1 cellular context compared by ENCODE assay signal in the genomic region with DNA sequence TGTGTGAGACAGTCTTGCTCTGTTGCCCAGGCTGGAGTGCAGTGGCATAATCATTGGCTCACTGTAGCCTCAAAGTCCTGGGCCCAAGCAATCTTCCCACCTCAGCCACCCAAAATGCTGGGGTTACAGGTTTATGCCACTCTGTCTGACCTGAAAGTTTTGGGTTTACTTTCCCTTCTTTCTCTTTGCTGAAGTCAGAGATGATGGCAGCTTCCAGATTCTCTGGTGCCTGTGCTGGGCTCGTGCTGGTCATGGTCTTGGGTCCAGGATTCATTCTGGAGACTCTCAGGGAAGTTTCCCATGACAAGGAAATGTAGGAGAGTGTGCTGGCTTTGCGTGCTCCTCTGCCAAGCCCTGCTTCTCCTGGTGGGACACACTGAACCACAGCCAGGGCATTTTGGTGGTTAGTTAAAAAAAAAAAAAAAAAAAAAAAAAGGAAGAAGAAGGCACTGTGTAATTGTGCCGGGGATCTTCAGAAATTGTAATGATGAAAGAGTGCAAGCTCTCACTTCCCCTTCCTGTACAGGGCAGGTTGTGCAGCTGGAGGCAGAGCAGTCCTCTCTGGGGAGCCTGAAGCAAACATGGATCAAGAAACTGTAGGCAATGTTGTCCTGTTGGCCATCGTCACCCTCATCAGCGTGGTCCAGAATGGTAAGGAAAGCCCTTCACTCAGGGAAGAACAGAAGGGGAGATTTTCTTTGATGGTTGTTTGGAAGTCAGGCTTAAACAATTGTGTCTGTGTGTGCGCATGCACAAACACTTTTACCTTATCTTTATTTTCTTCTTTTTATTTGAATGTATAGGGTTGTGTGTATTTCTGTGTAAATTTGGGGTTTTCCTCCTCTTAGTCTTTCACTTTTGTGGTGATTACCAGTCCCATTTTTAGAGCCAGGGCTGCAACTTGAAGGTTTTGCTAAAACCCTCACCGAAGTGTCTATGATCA.
A peak's percentile ranks its signal among the peaks of the same experiment; 100 is the strongest.
TF ChIP-seq lines count a peak whose summit lies in the region.

A gene (plus strand): TSS at position 519 of the 943 bp plus-strand sequence. CDS start 63 bp downstream, at position 582.

TF ChIP-seq in GM12878, 131 proteins besides CTCF, POLR2A, EP300 and RAD21 (continued from another document):
- TF ChIP-seq, protein P1, sequence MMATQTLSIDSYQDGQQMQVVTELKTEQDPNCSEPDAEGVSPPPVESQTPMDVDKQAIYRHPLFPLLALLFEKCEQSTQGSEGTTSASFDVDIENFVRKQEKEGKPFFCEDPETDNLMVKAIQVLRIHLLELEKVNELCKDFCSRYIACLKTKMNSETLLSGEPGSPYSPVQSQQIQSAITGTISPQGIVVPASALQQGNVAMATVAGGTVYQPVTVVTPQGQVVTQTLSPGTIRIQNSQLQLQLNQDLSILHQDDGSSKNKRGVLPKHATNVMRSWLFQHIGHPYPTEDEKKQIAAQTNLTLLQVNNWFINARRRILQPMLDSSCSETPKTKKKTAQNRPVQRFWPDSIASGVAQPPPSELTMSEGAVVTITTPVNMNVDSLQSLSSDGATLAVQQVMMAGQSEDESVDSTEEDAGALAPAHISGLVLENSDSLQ (IDR thresholded peaks at IDR 0.05) = no peak
- TF ChIP-seq, protein P2, sequence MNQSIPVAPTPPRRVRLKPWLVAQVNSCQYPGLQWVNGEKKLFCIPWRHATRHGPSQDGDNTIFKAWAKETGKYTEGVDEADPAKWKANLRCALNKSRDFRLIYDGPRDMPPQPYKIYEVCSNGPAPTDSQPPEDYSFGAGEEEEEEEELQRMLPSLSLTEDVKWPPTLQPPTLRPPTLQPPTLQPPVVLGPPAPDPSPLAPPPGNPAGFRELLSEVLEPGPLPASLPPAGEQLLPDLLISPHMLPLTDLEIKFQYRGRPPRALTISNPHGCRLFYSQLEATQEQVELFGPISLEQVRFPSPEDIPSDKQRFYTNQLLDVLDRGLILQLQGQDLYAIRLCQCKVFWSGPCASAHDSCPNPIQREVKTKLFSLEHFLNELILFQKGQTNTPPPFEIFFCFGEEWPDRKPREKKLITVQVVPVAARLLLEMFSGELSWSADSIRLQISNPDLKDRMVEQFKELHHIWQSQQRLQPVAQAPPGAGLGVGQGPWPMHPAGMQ (IDR thresholded peaks at IDR 0.05; ENCODE audit: borderline replicate concordance) = peak; percentile 14; the same call in 1 of the 2 replicates
- peak; percentile 88 for TF ChIP-seq POLR2AphosphoS5 (IDR thresholded peaks at IDR 0.05; ENCODE audit: low read length)
- TF ChIP-seq ETV6 (conservative IDR thresholded peaks at IDR 0.05 in 1 of 2, IDR thresholded peaks at IDR 0.05 in 1 of 2; ENCODE audit: borderline replicate concordance in 1 of 2, low read depth in 1 of 2) = peak in 1 of 2 experiments; percentile 89; a peak in 2 of 4 replicates
- TF ChIP-seq TCF7 (IDR thresholded peaks at IDR 0.05; ENCODE audit: borderline replicate concordance) = peak; percentile 58; the same call in 1 of the 2 replicates
- TF ChIP-seq, protein P3, sequence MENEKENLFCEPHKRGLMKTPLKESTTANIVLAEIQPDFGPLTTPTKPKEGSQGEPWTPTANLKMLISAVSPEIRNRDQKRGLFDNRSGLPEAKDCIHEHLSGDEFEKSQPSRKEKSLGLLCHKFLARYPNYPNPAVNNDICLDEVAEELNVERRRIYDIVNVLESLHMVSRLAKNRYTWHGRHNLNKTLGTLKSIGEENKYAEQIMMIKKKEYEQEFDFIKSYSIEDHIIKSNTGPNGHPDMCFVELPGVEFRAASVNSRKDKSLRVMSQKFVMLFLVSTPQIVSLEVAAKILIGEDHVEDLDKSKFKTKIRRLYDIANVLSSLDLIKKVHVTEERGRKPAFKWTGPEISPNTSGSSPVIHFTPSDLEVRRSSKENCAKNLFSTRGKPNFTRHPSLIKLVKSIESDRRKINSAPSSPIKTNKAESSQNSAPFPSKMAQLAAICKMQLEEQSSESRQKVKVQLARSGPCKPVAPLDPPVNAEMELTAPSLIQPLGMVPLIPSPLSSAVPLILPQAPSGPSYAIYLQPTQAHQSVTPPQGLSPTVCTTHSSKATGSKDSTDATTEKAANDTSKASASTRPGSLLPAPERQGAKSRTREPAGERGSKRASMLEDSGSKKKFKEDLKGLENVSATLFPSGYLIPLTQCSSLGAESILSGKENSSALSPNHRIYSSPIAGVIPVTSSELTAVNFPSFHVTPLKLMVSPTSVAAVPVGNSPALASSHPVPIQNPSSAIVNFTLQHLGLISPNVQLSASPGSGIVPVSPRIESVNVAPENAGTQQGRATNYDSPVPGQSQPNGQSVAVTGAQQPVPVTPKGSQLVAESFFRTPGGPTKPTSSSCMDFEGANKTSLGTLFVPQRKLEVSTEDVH (IDR thresholded peaks at IDR 0.05; ENCODE audit: low read depth, partially characterized antibody) = no peak
- peak; percentile 86 for TF ChIP-seq NFIC (IDR thresholded peaks at IDR 0.05; ENCODE audit: low read depth, low read length)
- no peak for TF ChIP-seq KAT2A (conservative IDR thresholded peaks at IDR 0.05; ENCODE audit: control insufficient read depth, low read depth, low read length)
- TF ChIP-seq RAD51 (IDR thresholded peaks at IDR 0.05) = 0 out of 2 replicates have a peak, but pooled peaks have one; percentile 13
- TF ChIP-seq, protein P4, sequence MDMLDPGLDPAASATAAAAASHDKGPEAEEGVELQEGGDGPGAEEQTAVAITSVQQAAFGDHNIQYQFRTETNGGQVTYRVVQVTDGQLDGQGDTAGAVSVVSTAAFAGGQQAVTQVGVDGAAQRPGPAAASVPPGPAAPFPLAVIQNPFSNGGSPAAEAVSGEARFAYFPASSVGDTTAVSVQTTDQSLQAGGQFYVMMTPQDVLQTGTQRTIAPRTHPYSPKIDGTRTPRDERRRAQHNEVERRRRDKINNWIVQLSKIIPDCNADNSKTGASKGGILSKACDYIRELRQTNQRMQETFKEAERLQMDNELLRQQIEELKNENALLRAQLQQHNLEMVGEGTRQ (IDR thresholded peaks at IDR 0.05; ENCODE audit: borderline replicate concordance, low read depth, low read length) = no peak
- TF ChIP-seq, protein P5, sequence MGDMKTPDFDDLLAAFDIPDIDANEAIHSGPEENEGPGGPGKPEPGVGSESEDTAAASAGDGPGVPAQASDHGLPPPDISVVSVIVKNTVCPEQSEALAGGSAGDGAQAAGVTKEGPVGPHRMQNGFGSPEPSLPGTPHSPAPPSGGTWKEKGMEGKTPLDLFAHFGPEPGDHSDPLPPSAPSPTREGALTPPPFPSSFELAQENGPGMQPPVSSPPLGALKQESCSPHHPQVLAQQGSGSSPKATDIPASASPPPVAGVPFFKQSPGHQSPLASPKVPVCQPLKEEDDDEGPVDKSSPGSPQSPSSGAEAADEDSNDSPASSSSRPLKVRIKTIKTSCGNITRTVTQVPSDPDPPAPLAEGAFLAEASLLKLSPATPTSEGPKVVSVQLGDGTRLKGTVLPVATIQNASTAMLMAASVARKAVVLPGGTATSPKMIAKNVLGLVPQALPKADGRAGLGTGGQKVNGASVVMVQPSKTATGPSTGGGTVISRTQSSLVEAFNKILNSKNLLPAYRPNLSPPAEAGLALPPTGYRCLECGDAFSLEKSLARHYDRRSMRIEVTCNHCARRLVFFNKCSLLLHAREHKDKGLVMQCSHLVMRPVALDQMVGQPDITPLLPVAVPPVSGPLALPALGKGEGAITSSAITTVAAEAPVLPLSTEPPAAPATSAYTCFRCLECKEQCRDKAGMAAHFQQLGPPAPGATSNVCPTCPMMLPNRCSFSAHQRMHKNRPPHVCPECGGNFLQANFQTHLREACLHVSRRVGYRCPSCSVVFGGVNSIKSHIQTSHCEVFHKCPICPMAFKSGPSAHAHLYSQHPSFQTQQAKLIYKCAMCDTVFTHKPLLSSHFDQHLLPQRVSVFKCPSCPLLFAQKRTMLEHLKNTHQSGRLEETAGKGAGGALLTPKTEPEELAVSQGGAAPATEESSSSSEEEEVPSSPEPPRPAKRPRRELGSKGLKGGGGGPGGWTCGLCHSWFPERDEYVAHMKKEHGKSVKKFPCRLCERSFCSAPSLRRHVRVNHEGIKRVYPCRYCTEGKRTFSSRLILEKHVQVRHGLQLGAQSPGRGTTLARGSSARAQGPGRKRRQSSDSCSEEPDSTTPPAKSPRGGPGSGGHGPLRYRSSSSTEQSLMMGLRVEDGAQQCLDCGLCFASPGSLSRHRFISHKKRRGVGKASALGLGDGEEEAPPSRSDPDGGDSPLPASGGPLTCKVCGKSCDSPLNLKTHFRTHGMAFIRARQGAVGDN (IDR thresholded peaks at IDR 0.05) = no peak
- TF ChIP-seq NR2F1 (conservative IDR thresholded peaks at IDR 0.05) = peak; percentile 10; the same call in 1 of the 2 replicates
- TF ChIP-seq, protein P6, sequence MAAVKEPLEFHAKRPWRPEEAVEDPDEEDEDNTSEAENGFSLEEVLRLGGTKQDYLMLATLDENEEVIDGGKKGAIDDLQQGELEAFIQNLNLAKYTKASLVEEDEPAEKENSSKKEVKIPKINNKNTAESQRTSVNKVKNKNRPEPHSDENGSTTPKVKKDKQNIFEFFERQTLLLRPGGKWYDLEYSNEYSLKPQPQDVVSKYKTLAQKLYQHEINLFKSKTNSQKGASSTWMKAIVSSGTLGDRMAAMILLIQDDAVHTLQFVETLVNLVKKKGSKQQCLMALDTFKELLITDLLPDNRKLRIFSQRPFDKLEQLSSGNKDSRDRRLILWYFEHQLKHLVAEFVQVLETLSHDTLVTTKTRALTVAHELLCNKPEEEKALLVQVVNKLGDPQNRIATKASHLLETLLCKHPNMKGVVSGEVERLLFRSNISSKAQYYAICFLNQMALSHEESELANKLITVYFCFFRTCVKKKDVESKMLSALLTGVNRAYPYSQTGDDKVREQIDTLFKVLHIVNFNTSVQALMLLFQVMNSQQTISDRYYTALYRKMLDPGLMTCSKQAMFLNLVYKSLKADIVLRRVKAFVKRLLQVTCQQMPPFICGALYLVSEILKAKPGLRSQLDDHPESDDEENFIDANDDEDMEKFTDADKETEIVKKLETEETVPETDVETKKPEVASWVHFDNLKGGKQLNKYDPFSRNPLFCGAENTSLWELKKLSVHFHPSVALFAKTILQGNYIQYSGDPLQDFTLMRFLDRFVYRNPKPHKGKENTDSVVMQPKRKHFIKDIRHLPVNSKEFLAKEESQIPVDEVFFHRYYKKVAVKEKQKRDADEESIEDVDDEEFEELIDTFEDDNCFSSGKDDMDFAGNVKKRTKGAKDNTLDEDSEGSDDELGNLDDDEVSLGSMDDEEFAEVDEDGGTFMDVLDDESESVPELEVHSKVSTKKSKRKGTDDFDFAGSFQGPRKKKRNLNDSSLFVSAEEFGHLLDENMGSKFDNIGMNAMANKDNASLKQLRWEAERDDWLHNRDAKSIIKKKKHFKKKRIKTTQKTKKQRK (IDR thresholded peaks at IDR 0.05; ENCODE audit: low read depth, low read length) = no peak
- no peak for TF ChIP-seq SUPT20H (IDR thresholded peaks at IDR 0.05; ENCODE audit: borderline replicate concordance, control insufficient read depth, low read depth, low read length)
- TF ChIP-seq, protein P7, sequence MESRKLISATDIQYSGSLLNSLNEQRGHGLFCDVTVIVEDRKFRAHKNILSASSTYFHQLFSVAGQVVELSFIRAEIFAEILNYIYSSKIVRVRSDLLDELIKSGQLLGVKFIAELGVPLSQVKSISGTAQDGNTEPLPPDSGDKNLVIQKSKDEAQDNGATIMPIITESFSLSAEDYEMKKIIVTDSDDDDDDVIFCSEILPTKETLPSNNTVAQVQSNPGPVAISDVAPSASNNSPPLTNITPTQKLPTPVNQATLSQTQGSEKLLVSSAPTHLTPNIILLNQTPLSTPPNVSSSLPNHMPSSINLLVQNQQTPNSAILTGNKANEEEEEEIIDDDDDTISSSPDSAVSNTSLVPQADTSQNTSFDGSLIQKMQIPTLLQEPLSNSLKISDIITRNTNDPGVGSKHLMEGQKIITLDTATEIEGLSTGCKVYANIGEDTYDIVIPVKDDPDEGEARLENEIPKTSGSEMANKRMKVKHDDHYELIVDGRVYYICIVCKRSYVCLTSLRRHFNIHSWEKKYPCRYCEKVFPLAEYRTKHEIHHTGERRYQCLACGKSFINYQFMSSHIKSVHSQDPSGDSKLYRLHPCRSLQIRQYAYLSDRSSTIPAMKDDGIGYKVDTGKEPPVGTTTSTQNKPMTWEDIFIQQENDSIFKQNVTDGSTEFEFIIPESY (IDR thresholded peaks at IDR 0.05) = no peak
- TF ChIP-seq SMC3 (IDR thresholded peaks at IDR 0.05; ENCODE audit: borderline replicate concordance, low read length) = no peak
- peak; percentile 22 to 40; a peak in 1 of 4 replicates for TF ChIP-seq CEBPB (IDR thresholded peaks at IDR 0.05; ENCODE audit: borderline replicate concordance in 1 of 2, low read depth in 2 of 2, low read length in 2 of 2)
- peak; percentile 54; the same call in 1 of the 2 replicates for TF ChIP-seq JUNB (IDR thresholded peaks at IDR 0.05)
- TF ChIP-seq SUZ12 (IDR thresholded peaks at IDR 0.05; ENCODE audit: unreplicated experiment) = no peak
- no peak for TF ChIP-seq ESRRA (IDR thresholded peaks at IDR 0.05; ENCODE audit: low read length)
- no peak for TF ChIP-seq WRNIP1 (IDR thresholded peaks at IDR 0.05; ENCODE audit: borderline replicate concordance, low read depth, low read length)
- TF ChIP-seq IKZF2 (IDR thresholded peaks at IDR 0.05) = peak; percentile 93
- peak; percentile 63 for TF ChIP-seq PAX5 (IDR thresholded peaks at IDR 0.05; ENCODE audit: borderline replicate concordance, low read depth, low read length)
- peak; percentile 97 for TF ChIP-seq SPI1 (IDR thresholded peaks at IDR 0.05; ENCODE audit: borderline replicate concordance, insufficient read depth, low read depth, low read length)
